Comparison of ENCODE assay signal across 1 cellular context in genomic region chr1:8706995-8707396, GRCh38.
TF ChIP-seq lines count a peak whose summit lies in the region.

No MANE protein-coding gene starts in this region.

TF ChIP-seq in HEK293, 187 proteins besides CTCF, POLR2A, EP300 and RAD21 (continued from another document and continues in another):
- TF ChIP-seq PATZ1 (tag by site-specific recombination; IDR thresholded peaks at IDR 0.05) (peak; percentile 69; the same call in 1 of the 2 replicates), ZNF747 (tag by site-specific recombination; IDR thresholded peaks at IDR 0.05) (no peak), ZNF664 (tag by site-specific recombination; IDR thresholded peaks at IDR 0.05) (peak; percentile 94; the same call in 1 of the 2 replicates), BCL11A (tag by site-specific recombination; IDR thresholded peaks at IDR 0.05; ENCODE audit: low read depth) (peak; percentile 74; the same call in 1 of the 2 replicates), ZNF248 (tag by site-specific recombination; IDR thresholded peaks at IDR 0.05) (no peak), ZNF623 (tag by site-specific recombination; IDR thresholded peaks at IDR 0.05) (no peak), ZNF776 (tag by site-specific recombination; IDR thresholded peaks at IDR 0.05; ENCODE audit: borderline replicate concordance) (no peak), GLIS1 (tag by site-specific recombination; IDR thresholded peaks at IDR 0.05) (peak; percentile 79), ZNF112 (tag by site-specific recombination; IDR thresholded peaks at IDR 0.05) (no peak), SP2 (tag by site-specific recombination; IDR thresholded peaks at IDR 0.05) (peak; percentile 52), KLF10 (tag by site-specific recombination; IDR thresholded peaks at IDR 0.05) (peak; percentile 84), HIC1 (tag by site-specific recombination; IDR thresholded peaks at IDR 0.05) (peak; percentile 89), BCL11B (tag by site-specific recombination; IDR thresholded peaks at IDR 0.05; ENCODE audit: low read depth) (peak; percentile 65; the same call in 1 of the 2 replicates), ZNF791 (tag by site-specific recombination; IDR thresholded peaks at IDR 0.05) (no peak), ZNF501 (tag by site-specific recombination; IDR thresholded peaks at IDR 0.05) (peak; percentile 59; the same call in 1 of the 2 replicates), ZNF19 (tag by site-specific recombination; IDR thresholded peaks at IDR 0.05; ENCODE audit: low read depth) (no peak), KLF7 (tag by site-specific recombination; IDR thresholded peaks at IDR 0.05; ENCODE audit: borderline replicate concordance) (peak; percentile 74; the same call in 1 of the 2 replicates), ZNF639 (tag by site-specific recombination; IDR thresholded peaks at IDR 0.05) (peak; percentile 74), ZNF148 (tag by site-specific recombination; IDR thresholded peaks at IDR 0.05; ENCODE audit: borderline replicate concordance) (no peak), ZNF701 (tag by site-specific recombination; IDR thresholded peaks at IDR 0.05) (no peak), FEZF1 (tag by site-specific recombination; IDR thresholded peaks at IDR 0.05) (peak; percentile 93), ZNF423 (tag by site-specific recombination; IDR thresholded peaks at IDR 0.05) (no peak), ZNF18 (tag by site-specific recombination; IDR thresholded peaks at IDR 0.05) (peak; percentile 72; the same call in 1 of the 2 replicates), ZNF449 (tag by site-specific recombination; IDR thresholded peaks at IDR 0.05) (peak; percentile 63; the same call in 1 of the 2 replicates), SCRT2 (tag by site-specific recombination; IDR thresholded peaks at IDR 0.05) (peak; percentile 57), PRDM1 (tag by site-specific recombination; IDR thresholded peaks at IDR 0.05) (peak; percentile 69), ZNF16 (tag by site-specific recombination; IDR thresholded peaks at IDR 0.05; ENCODE audit: low read depth) (no peak), KLF8 (tag by site-specific recombination; IDR thresholded peaks at IDR 0.05) (peak; percentile 82), ZNF302 (tag by site-specific recombination; IDR thresholded peaks at IDR 0.05; ENCODE audit: low read depth) (no peak), ZNF266 (tag by site-specific recombination; IDR thresholded peaks at IDR 0.05; ENCODE audit: low read depth) (no peak), ZNF621 (tag by site-specific recombination; IDR thresholded peaks at IDR 0.05) (no peak), ZNF596 (tag by site-specific recombination; IDR thresholded peaks at IDR 0.05) (peak; percentile 65; the same call in 1 of the 2 replicates), ZNF521 (tag by site-specific recombination; IDR thresholded peaks at IDR 0.05) (no peak), ZNF404 (tag by site-specific recombination; IDR thresholded peaks at IDR 0.05) (no peak), SALL2 (tag by site-specific recombination; IDR thresholded peaks at IDR 0.05; ENCODE audit: borderline replicate concordance) (no peak), ZNF660 (tag by site-specific recombination; IDR thresholded peaks at IDR 0.05) (0 out of 2 replicates have a peak, but pooled peaks have one; percentile 11), MZF1 (tag by site-specific recombination; IDR thresholded peaks at IDR 0.05; ENCODE audit: borderline replicate concordance) (peak; percentile 21; the same call in 1 of the 2 replicates), ZBTB48 (tag by site-specific recombination; IDR thresholded peaks at IDR 0.05) (no peak), ZNF280D (tag by site-specific recombination; IDR thresholded peaks at IDR 0.05) (no peak), ZIC2 (tag by site-specific recombination; IDR thresholded peaks at IDR 0.05) (peak; percentile 78), PRDM4 (tag by site-specific recombination; IDR thresholded peaks at IDR 0.05) (peak; percentile 85), ZBTB6 (tag by site-specific recombination; IDR thresholded peaks at IDR 0.05) (peak; percentile 53), MEIS1 (CRISPR knock-in tag; IDR thresholded peaks at IDR 0.05; ENCODE audit: borderline replicate concordance) (peak; percentile 92), GLI4 (tag by site-specific recombination; IDR thresholded peaks at IDR 0.05) (no peak), SETDB1 (IDR thresholded peaks at IDR 0.05; ENCODE audit: insufficient read length, low read length) (peak; percentile 56)
